8 cellular contexts compared by ENCODE assay signal in genomic region chr10:100008142-100008522, GRCh38. TPM values are rescaled to one million over a fixed set of nuclear protein-coding genes. Genes with fewer than 3 reads are reported as not detected.
A peak's percentile ranks its signal among the peaks of the same experiment; 100 is the strongest.
DNase-seq lines count a peak whose midpoint lies in the region; ATAC-seq and TF ChIP-seq lines count a peak whose summit lies in the region.

No MANE protein-coding gene starts in this region.

- H3K4me2 ChIP-seq in DND-41 (ENCODE audit: insufficient read depth, low read length) (peak overlapping the region; percentile 93), osteoblast (ENCODE audit: insufficient read depth, low read length) (peak overlapping the region; percentile 77)

- no peak overlapping the region for H3K9ac ChIP-seq in DND-41 (ENCODE audit: low read depth, low read length)

- ATAC-seq in DND-41 (ENCODE audit: insufficient read depth, low read depth) (no peak), Panc1 (no peak; the same call in 1 of the 2 replicates)

- H3K9me3 ChIP-seq in DND-41 (ENCODE audit: insufficient read depth, low read length, severe bottlenecking), result no peaks in the 10 kb centered on the region
- no peaks in the 10 kb centered on the region for H3K9me3 ChIP-seq in Panc1 (ENCODE audit: control insufficient read depth, insufficient read depth, low read depth, low read length)
- H3K9me3 ChIP-seq in osteoblast (ENCODE audit: low read depth, low read length), result no peaks in the 10 kb centered on the region

- DNase-seq in DND-41, result no peak
- no peak for DNase-seq in Panc1 (ENCODE audit: low read depth, low spot score)
- DNase-seq in epithelial cell of esophagus (ENCODE audit: low read depth), result peak; percentile 40
- DNase-seq in osteoblast (ENCODE audit: insufficient read length, low spot score, missing footprints), result peak; percentile 90
- no peak for DNase-seq in NCI-H2081 treated with DMSO at 0.1 percent for 48 hours (lab: John Stamatoyannopoulos, UW)
- no peak for DNase-seq in effector CD4-positive, alpha-beta T cell
- DNase-seq in SW480 (ENCODE audit: low spot score), result no peak
- no peak for DNase-seq in inferior parietal cortex (ENCODE audit: extremely low spot score)

- peaks cover 6% of the 10 kb centered on the region; the same call in 1 of the 2 replicates for H4K20me1 ChIP-seq in DND-41 (ENCODE audit: insufficient read depth, low read length)
- H4K20me1 ChIP-seq in osteoblast (ENCODE audit: insufficient read depth, low read length), result no peaks in the 10 kb centered on the region

- intact Hi-C loops in Panc1 (cut with micrococcal nuclease; ENCODE audit: unreplicated experiment), result no loop called here

- H3K36me3 ChIP-seq in DND-41 (ENCODE audit: insufficient read depth, low read length) (no peaks in the 10 kb centered on the region), Panc1 (ENCODE audit: control insufficient read depth, insufficient read depth, low read length) (peaks cover 11% of the 10 kb centered on the region; the same call in 1 of the 2 replicates), osteoblast (ENCODE audit: insufficient read depth, low read length) (no peaks in the 10 kb centered on the region)

- BruUV-seq in Panc1 (replicated peaks; lab: Mats Ljungman, UMichigan), result no TSS peak

- H3K4me3 ChIP-seq in DND-41 (ENCODE audit: low read depth in 1 of 2, low read length in 2 of 2) (no peak overlapping the region), Panc1 (ENCODE audit: low read depth in 2 of 2, low read length in 2 of 2) (peak overlapping the region; percentile 77 to 91), epithelial cell of esophagus (ENCODE audit: low read length) (peak overlapping the region; percentile 92), osteoblast (ENCODE audit: insufficient read depth, low read length) (peak overlapping the region; percentile 85)

- H3K27ac ChIP-seq in DND-41 (ENCODE audit: low read length), result no peak overlapping the region
- peak overlapping the region; percentile 99 for H3K27ac ChIP-seq in Panc1 (ENCODE audit: low read length)
- peak overlapping the region; percentile 92 for H3K27ac ChIP-seq in osteoblast (ENCODE audit: low read depth, low read length)

- H3K27me3 ChIP-seq in DND-41 (ENCODE audit: insufficient read depth, low read length, poor library complexity) (peaks cover 22% of the 10 kb centered on the region), Panc1 (ENCODE audit: control insufficient read depth, insufficient read depth, low read length) (no peaks in the 10 kb centered on the region), osteoblast (ENCODE audit: insufficient read depth, low read length) (no peaks in the 10 kb centered on the region)

- TF ChIP-seq CTCF in DND-41 (IDR thresholded peaks at IDR 0.05; ENCODE audit: borderline replicate concordance, extremely low read depth, low read length, poor library complexity, severe bottlenecking), result no peak
- no peak for TF ChIP-seq CTCF in Panc1 (IDR thresholded peaks at IDR 0.05)
- TF ChIP-seq CTCF in epithelial cell of esophagus (IDR thresholded peaks at IDR 0.05; ENCODE audit: insufficient read depth, low read depth, low read length, missing control alignments), result no peak
- no peak for TF ChIP-seq CTCF in osteoblast (IDR thresholded peaks at IDR 0.05; ENCODE audit: extremely low read depth, low read depth, low read length)

- no peaks in the 10 kb centered on the region for H3K79me2 ChIP-seq in DND-41 (ENCODE audit: insufficient read depth, low read length)
- H3K79me2 ChIP-seq in osteoblast (ENCODE audit: insufficient read depth, low read length), result peaks cover 52% of the 10 kb centered on the region

- CTCF ChIA-PET in Panc1 (lab: Charles Lee), result no interaction called here

- in situ Hi-C loops in Panc1 (cut with HindIII; ENCODE audit: low pct_unique_long_range_greater_than_20kb, low sequenced_read_pairs), result no loop called here

- POLR2A ChIA-PET in Panc1 (lab: Charles Lee), result interaction anchor here (0.5 kb wide), 1 partner anchor 365 kb away, joined by 5 read pairs; no protein-coding TSS in a partner anchor

- H2AFZ ChIP-seq in DND-41 (ENCODE audit: low read depth, low read length), result no peak overlapping the region
- H2AFZ ChIP-seq in osteoblast (ENCODE audit: low read length), result no peak overlapping the region

- peaks cover 22% of the 10 kb centered on the region for H3K4me1 ChIP-seq in DND-41 (ENCODE audit: insufficient read depth, low read length)
- H3K4me1 ChIP-seq in Panc1 (ENCODE audit: control insufficient read depth, insufficient read depth, low read length), result peaks cover 43% of the 10 kb centered on the region
- H3K4me1 ChIP-seq in osteoblast (ENCODE audit: insufficient read depth, low read length), result peaks cover 42% of the 10 kb centered on the region

RNA-seq across cellular contexts. Expression of gene DNMBP, which starts 1.6 kb away (rescaled TPM):
- 39.3 TPM for total RNA-seq in Panc1 (2021; ENCODE audit: unreplicated experiment)
- polyA plus RNA-seq in Panc1 (2012; ENCODE audit: insufficient read length), result 21.7 TPM
- total RNA-seq in osteoblast, result 13.0 and 15.9 TPM in 2 replicates

Comparison
In these comparisons a context has a peak if more than half of its experiments do, and no peak if none do; other contexts are left out.
1. DNase-seq: peak in epithelial cell of esophagus (single experiment) and osteoblast (single experiment); none in DND-41 (single experiment), Panc1 (single experiment), NCI-H2081 treated with DMSO at 0.1 percent for 48 hours (single experiment), effector CD4-positive, alpha-beta T cell (single experiment), SW480 (single experiment) and inferior parietal cortex (single experiment).
2. H3K4me3 ChIP-seq: peak in Panc1 (2 of 2), epithelial cell of esophagus (single experiment) and osteoblast (single experiment); none in DND-41 (0 of 2).